In genomic region chr3:78178209-78178608, GRCh38 we compare ENCODE assay signal across 27 cellular contexts.
"Had no signal": no experiment of that assay in that cellular context is flagged by ENCODE, and none has a peak within 500 bp of the region (broad histone marks: within the 10 kb centered on the region; RNA-seq: fewer than 3 reads in every experiment).

No MANE protein-coding gene starts in this region.

- H3K36me3 ChIP-seq: stomach, suprapubic skin, thoracic aorta, thyroid gland, tibial artery, tibial nerve, transverse colon, upper lobe of left lung, upper lobe of right lung, uterus, vagina had no signal

- H3K4me3 ChIP-seq: stomach, suprapubic skin, testis, thoracic aorta, thyroid gland, tibial artery, tibial nerve, transverse colon, upper lobe of left lung, upper lobe of right lung, uterus, vagina had no signal

- H3K4me1 Mint-ChIP-seq: stimulated activated effector memory CD8-positive, alpha-beta T cell treated with anti-CD3 and anti-CD28 coated beads, Interleukin-12 subunit alpha, Interleukin-12 subunit beta, amount 100 ng/mL, for 72 hours; stimulated activated memory B cell treated with anti-CD40 and anti-IgM and Interleukin-4, amounts not matched to agents 10 μg/mL and 1 μg/mL and 100 μg/mL, for 72 hours; stimulated activated naive B cell treated with anti-CD40 and anti-IgM and Interleukin-4, amounts not matched to agents 10 μg/mL and 1 μg/mL and 100 μg/mL, for 72 hours; stimulated activated naive CD8-positive, alpha-beta T cell treated with anti-CD3 and anti-CD28 coated beads, Interleukin-15, amount 100 ng/mL, for 72 hours had no signal

- DNase-seq: stimulated activated CD4-positive, alpha-beta T cell treated with anti-CD3 and anti-CD28 coated beads, Interleukin-2, amount 100 ng/mL, for 48 hours; stimulated activated CD4-positive, alpha-beta T cell treated with anti-CD3 and anti-CD28 coated beads, Interleukin-4, amount 100 ng/mL, for 1 hour; stimulated activated CD4-positive, alpha-beta T cell treated with anti-CD3 and anti-CD28 coated beads, Interleukin-4, amount 100 ng/mL, for 24 hours; stimulated activated CD4-positive, alpha-beta T cell treated with anti-CD3 and anti-CD28 coated beads, Interleukin-4, amount 100 ng/mL, for 4 hours; stimulated activated CD8-positive, alpha-beta memory T cell treated with anti-CD3 and anti-CD28 coated beads, Interleukin-4, amount 100 ng/mL, for 48 hours; stimulated activated naive B cell treated with anti-CD40 and anti-IgM and Interleukin-4, amounts not matched to agents 10 μg/mL and 1 μg/mL and 100 μg/mL, for 72 hours; stimulated activated naive CD4-positive, alpha-beta T cell; stimulated activated naive CD4-positive, alpha-beta T cell treated with Interleukin-2 at 50 U/mL for 16 hours; stimulated activated naive CD8-positive, alpha-beta T cell treated with anti-CD3 and anti-CD28 coated beads, Interleukin-15, amount 100 ng/mL, for 72 hours; stimulated activated naive CD8-positive, alpha-beta T cell treated with anti-CD3 and anti-CD28 coated beads, Interleukin-15, Interleukin-2, amounts not matched to agents 100 U/mL and 50 U/mL, for 24 hours; stomach; substantia nigra; testis; thyroid gland; tibial artery; transverse colon; upper lobe of right lung; uterus had no signal

- H3K4me1 ChIP-seq: stomach, suprapubic skin, testis, thyroid gland, tibial artery, tibial nerve, transverse colon, upper lobe of left lung, upper lobe of right lung, uterus, vagina had no signal

- H3K27ac Mint-ChIP-seq: stimulated activated effector memory CD8-positive, alpha-beta T cell treated with anti-CD3 and anti-CD28 coated beads, Interleukin-12 subunit alpha, Interleukin-12 subunit beta, amount 100 ng/mL, for 72 hours; stimulated activated memory B cell treated with anti-CD40 and anti-IgM and Interleukin-4, amounts not matched to agents 10 μg/mL and 1 μg/mL and 100 μg/mL, for 72 hours; stimulated activated naive B cell treated with anti-CD40 and anti-IgM and Interleukin-4, amounts not matched to agents 10 μg/mL and 1 μg/mL and 100 μg/mL, for 72 hours; stimulated activated naive CD8-positive, alpha-beta T cell treated with anti-CD3 and anti-CD28 coated beads, Interleukin-15, amount 100 ng/mL, for 72 hours; stimulated activated naive CD8-positive, alpha-beta T cell treated with anti-CD3 and anti-CD28 coated beads, Interleukin-15, Interleukin-2, amounts not matched to agents 100 ng/mL and 50 ng/mL, for 24 hours; type B pancreatic cell had no signal

- ATAC-seq: stimulated activated effector memory CD8-positive, alpha-beta T cell treated with anti-CD3 and anti-CD28 coated beads, Interleukin-12 subunit alpha, Interleukin-12 subunit beta, amount 100 ng/mL, for 72 hours; stimulated activated memory B cell treated with anti-CD40 and anti-IgM and Interleukin-4, amounts not matched to agents 10 μg/mL and 1 μg/mL and 100 μg/mL, for 72 hours; stimulated activated naive B cell treated with anti-CD40 and anti-IgM and Interleukin-4, amounts not matched to agents 10 μg/mL and 1 μg/mL and 100 μg/mL, for 72 hours; stimulated activated naive CD8-positive, alpha-beta T cell treated with anti-CD3 and anti-CD28 coated beads, Interleukin-15, amount 100 ng/mL, for 72 hours; stimulated activated naive CD8-positive, alpha-beta T cell treated with anti-CD3 and anti-CD28 coated beads, Interleukin-15, Interleukin-2, amounts not matched to agents 100 U/mL and 50 U/mL, for 24 hours; upper lobe of right lung had no signal

- H3K27me3 Mint-ChIP-seq: stimulated activated memory B cell treated with anti-CD40 and anti-IgM and Interleukin-4, amounts not matched to agents 10 μg/mL and 1 μg/mL and 100 μg/mL, for 72 hours; stimulated activated naive B cell treated with anti-CD40 and anti-IgM and Interleukin-4, amounts not matched to agents 10 μg/mL and 1 μg/mL and 100 μg/mL, for 72 hours; stimulated activated naive CD8-positive, alpha-beta T cell treated with anti-CD3 and anti-CD28 coated beads, Interleukin-15, amount 100 ng/mL, for 72 hours; stimulated activated naive CD8-positive, alpha-beta T cell treated with anti-CD3 and anti-CD28 coated beads, Interleukin-15, Interleukin-2, amounts not matched to agents 100 ng/mL and 50 ng/mL, for 24 hours had no signal

- H3K9me3 ChIP-seq: stomach, suprapubic skin, testis, thoracic aorta, thyroid gland, tibial artery, tibial nerve, transverse colon, upper lobe of left lung, upper lobe of right lung, uterus, vagina had no signal

- H3K36me3 Mint-ChIP-seq: stimulated activated effector memory CD8-positive, alpha-beta T cell treated with anti-CD3 and anti-CD28 coated beads, Interleukin-12 subunit alpha, Interleukin-12 subunit beta, amount 100 ng/mL, for 72 hours; stimulated activated memory B cell treated with anti-CD40 and anti-IgM and Interleukin-4, amounts not matched to agents 10 μg/mL and 1 μg/mL and 100 μg/mL, for 72 hours; stimulated activated naive B cell treated with anti-CD40 and anti-IgM and Interleukin-4, amounts not matched to agents 10 μg/mL and 1 μg/mL and 100 μg/mL, for 72 hours; type B pancreatic cell had no signal

- H3K9me3 Mint-ChIP-seq: stimulated activated memory B cell treated with anti-CD40 and anti-IgM and Interleukin-4, amounts not matched to agents 10 μg/mL and 1 μg/mL and 100 μg/mL, for 72 hours; type B pancreatic cell had no signal

- H3K4me3 Mint-ChIP-seq: stimulated activated effector memory CD8-positive, alpha-beta T cell treated with anti-CD3 and anti-CD28 coated beads, Interleukin-12 subunit alpha, Interleukin-12 subunit beta, amount 100 ng/mL, for 72 hours; stimulated activated memory B cell treated with anti-CD40 and anti-IgM and Interleukin-4, amounts not matched to agents 10 μg/mL and 1 μg/mL and 100 μg/mL, for 72 hours; stimulated activated naive B cell treated with anti-CD40 and anti-IgM and Interleukin-4, amounts not matched to agents 10 μg/mL and 1 μg/mL and 100 μg/mL, for 72 hours; stimulated activated naive CD8-positive, alpha-beta T cell treated with anti-CD3 and anti-CD28 coated beads, Interleukin-15, amount 100 ng/mL, for 72 hours; stimulated activated naive CD8-positive, alpha-beta T cell treated with anti-CD3 and anti-CD28 coated beads, Interleukin-15, Interleukin-2, amounts not matched to agents 100 ng/mL and 50 ng/mL, for 24 hours; type B pancreatic cell had no signal

- H3K27me3 ChIP-seq: stomach, suprapubic skin, testis, thyroid gland, tibial artery, tibial nerve, transverse colon, upper lobe of left lung, upper lobe of right lung, uterus, vagina had no signal

- H3K27ac ChIP-seq: stomach, suprapubic skin, testis, thoracic aorta, thyroid gland, tibial artery, tibial nerve, transverse colon, upper lobe of left lung, upper lobe of right lung, uterus, vagina had no signal
